ENCODE assay signal across 28 cellular contexts in genomic region chr14:105221598-105222178, GRCh38.
"Had no signal": no experiment of that assay in that cellular context is flagged by ENCODE, and none has a peak within 500 bp of the region (broad histone marks: within the 10 kb centered on the region; RNA-seq: fewer than 3 reads in every experiment).

No MANE protein-coding gene starts in this region.

- H3K36me3 ChIP-seq: ovary had no signal

- H3K4me3 ChIP-seq: esophagus squamous epithelium, heart right ventricle, lower lobe of right lung, ovary, prostate gland, right atrium auricular region, thyroid gland, upper lobe of left lung, vagina had no signal

- DNase-seq: activated CD4-positive, alpha-beta T cell treated with anti-CD3 and anti-CD28 coated beads for 1 hour; activated CD4-positive, alpha-beta T cell treated with anti-CD3 and anti-CD28 coated beads, Interleukin-2, amount 10 ng/mL, durations not matched to agents 7 days and 5 days; activated CD8-positive, alpha-beta memory T cell treated with anti-CD3 and anti-CD28 coated beads, Interleukin-2, amount 10 ng/mL, durations not matched to agents 7 days and 5 days; activated CD8-positive, alpha-beta T cell treated with anti-CD3 and anti-CD28 coated beads, Interleukin-2, amount 10 ng/mL, durations not matched to agents 7 days and 5 days; activated naive CD4-positive, alpha-beta T cell; activated T-cell treated with anti-CD3 and anti-CD28 coated beads, Interleukin-2, amount 50 U/mL, for 72 hours; dermis blood vessel endothelial cell; effector CD4-positive, alpha-beta T cell; esophagus squamous epithelium; foreskin melanocyte; lower lobe of right lung; mesenchymal stem cell; ovary; stimulated activated CD4-positive, alpha-beta T cell treated with anti-CD3 and anti-CD28 coated beads, Interleukin-12 subunit alpha, Interleukin-12 subunit beta, amount 100 ng/mL, for 4 hours; stimulated activated CD4-positive, alpha-beta T cell treated with anti-CD3 and anti-CD28 coated beads, Interleukin-4, amount 100 ng/mL, for 1 hour; T-helper 9 cell; WERI-Rb-1 had no signal

- H3K27me3 Mint-ChIP-seq: activated CD4-positive, alpha-beta T cell treated with anti-CD3 and anti-CD28 coated beads, Interleukin-2, amount 10 ng/mL, durations not matched to agents 7 days and 5 days; activated CD8-positive, alpha-beta memory T cell treated with anti-CD3 and anti-CD28 coated beads, Interleukin-2, amount 10 ng/mL, durations not matched to agents 7 days and 5 days; central memory CD8-positive, alpha-beta T cell; natural killer cell treated with Interleukin-12 subunit alpha and Interleukin-12 subunit beta and Interleukin-15 and Interleukin-18, amount 100 ng/mL, for 72 hours; stimulated activated naive CD8-positive, alpha-beta T cell treated with anti-CD3 and anti-CD28 coated beads, Interleukin-15, Interleukin-2, amounts not matched to agents 100 ng/mL and 50 ng/mL, for 24 hours had no signal

- H3K27me3 ChIP-seq: esophagus squamous epithelium, heart right ventricle, ovary, right atrium auricular region, thyroid gland, upper lobe of left lung, vagina had no signal

- H3K4me1 ChIP-seq: prostate gland, vagina had no signal

- H3K36me3 Mint-ChIP-seq: activated naive CD4-positive, alpha-beta T cell treated with anti-CD3 and anti-CD28 coated beads, Interleukin-2, amount 50 U/mL, for 72 hours; natural killer cell treated with Interleukin-12 subunit alpha and Interleukin-12 subunit beta and Interleukin-15 and Interleukin-18, amount 100 ng/mL, for 72 hours had no signal

- H3K4me3 Mint-ChIP-seq: activated CD4-positive, alpha-beta T cell treated with anti-CD3 and anti-CD28 coated beads, Interleukin-2, amount 10 ng/mL, durations not matched to agents 7 days and 5 days; activated CD8-positive, alpha-beta memory T cell treated with anti-CD3 and anti-CD28 coated beads, Interleukin-2, amount 10 ng/mL, durations not matched to agents 7 days and 5 days; activated CD8-positive, alpha-beta T cell treated with anti-CD3 and anti-CD28 coated beads, Interleukin-2, amount 10 ng/mL, durations not matched to agents 7 days and 5 days; activated T-cell treated with anti-CD3 and anti-CD28 coated beads, Interleukin-2, amount 50 U/mL, for 72 hours; central memory CD8-positive, alpha-beta T cell; natural killer cell treated with Interleukin-12 subunit alpha and Interleukin-12 subunit beta and Interleukin-15 and Interleukin-18, amount 100 ng/mL, for 72 hours; stimulated activated naive CD8-positive, alpha-beta T cell treated with anti-CD3 and anti-CD28 coated beads, Interleukin-15, Interleukin-2, amounts not matched to agents 100 ng/mL and 50 ng/mL, for 24 hours had no signal

- H3K9me3 Mint-ChIP-seq: activated CD4-positive, alpha-beta T cell treated with anti-CD3 and anti-CD28 coated beads, Interleukin-2, amount 10 ng/mL, durations not matched to agents 7 days and 5 days; activated naive CD4-positive, alpha-beta T cell treated with anti-CD3 and anti-CD28 coated beads, Interleukin-2, amount 50 U/mL, for 72 hours; activated T-cell treated with anti-CD3 and anti-CD28 coated beads, Interleukin-2, amount 50 U/mL, for 72 hours; central memory CD8-positive, alpha-beta T cell; natural killer cell treated with Interleukin-12 subunit alpha and Interleukin-12 subunit beta and Interleukin-15 and Interleukin-18, amount 100 ng/mL, for 72 hours; stimulated activated naive CD8-positive, alpha-beta T cell treated with anti-CD3 and anti-CD28 coated beads, Interleukin-15, Interleukin-2, amounts not matched to agents 100 ng/mL and 50 ng/mL, for 24 hours had no signal

- H3K9me3 ChIP-seq: esophagus squamous epithelium, heart right ventricle, lower lobe of right lung, ovary, prostate gland, right atrium auricular region, thyroid gland, upper lobe of left lung, vagina had no signal

- ATAC-seq: activated CD8-positive, alpha-beta memory T cell treated with anti-CD3 and anti-CD28 coated beads, Interleukin-2, amount 10 ng/mL, durations not matched to agents 7 days and 5 days; activated CD8-positive, alpha-beta T cell treated with anti-CD3 and anti-CD28 coated beads, Interleukin-2, amount 10 ng/mL, durations not matched to agents 7 days and 5 days; activated naive CD4-positive, alpha-beta T cell treated with anti-CD3 and anti-CD28 coated beads, Interleukin-2, amount 50 U/mL, for 72 hours; activated T-cell treated with anti-CD3 and anti-CD28 coated beads, Interleukin-2, amount 50 U/mL, for 72 hours; lower lobe of right lung; natural killer cell treated with Interleukin-12 subunit alpha and Interleukin-12 subunit beta and Interleukin-15 and Interleukin-18, amount 100 ng/mL, for 72 hours had no signal

- H3K4me1 Mint-ChIP-seq: activated CD4-positive, alpha-beta T cell treated with anti-CD3 and anti-CD28 coated beads, Interleukin-2, amount 10 ng/mL, durations not matched to agents 7 days and 5 days; activated CD8-positive, alpha-beta memory T cell treated with anti-CD3 and anti-CD28 coated beads, Interleukin-2, amount 10 ng/mL, durations not matched to agents 7 days and 5 days; central memory CD8-positive, alpha-beta T cell had no signal

- H3K27ac ChIP-seq: epithelial cell of prostate, esophagus squamous epithelium, lower lobe of right lung, ovary, prostate gland, thyroid gland, vagina, WERI-Rb-1 had no signal

- H3K27ac Mint-ChIP-seq: activated CD4-positive, alpha-beta T cell treated with anti-CD3 and anti-CD28 coated beads, Interleukin-2, amount 10 ng/mL, durations not matched to agents 7 days and 5 days; activated CD8-positive, alpha-beta memory T cell treated with anti-CD3 and anti-CD28 coated beads, Interleukin-2, amount 10 ng/mL, durations not matched to agents 7 days and 5 days; activated CD8-positive, alpha-beta T cell treated with anti-CD3 and anti-CD28 coated beads, Interleukin-2, amount 10 ng/mL, durations not matched to agents 7 days and 5 days; activated T-cell treated with anti-CD3 and anti-CD28 coated beads, Interleukin-2, amount 50 U/mL, for 72 hours; natural killer cell treated with Interleukin-12 subunit alpha and Interleukin-12 subunit beta and Interleukin-15 and Interleukin-18, amount 100 ng/mL, for 72 hours; stimulated activated naive CD8-positive, alpha-beta T cell treated with anti-CD3 and anti-CD28 coated beads, Interleukin-15, Interleukin-2, amounts not matched to agents 100 ng/mL and 50 ng/mL, for 24 hours had no signal
